13 cellular contexts compared by ENCODE assay signal in the genomic region with DNA sequence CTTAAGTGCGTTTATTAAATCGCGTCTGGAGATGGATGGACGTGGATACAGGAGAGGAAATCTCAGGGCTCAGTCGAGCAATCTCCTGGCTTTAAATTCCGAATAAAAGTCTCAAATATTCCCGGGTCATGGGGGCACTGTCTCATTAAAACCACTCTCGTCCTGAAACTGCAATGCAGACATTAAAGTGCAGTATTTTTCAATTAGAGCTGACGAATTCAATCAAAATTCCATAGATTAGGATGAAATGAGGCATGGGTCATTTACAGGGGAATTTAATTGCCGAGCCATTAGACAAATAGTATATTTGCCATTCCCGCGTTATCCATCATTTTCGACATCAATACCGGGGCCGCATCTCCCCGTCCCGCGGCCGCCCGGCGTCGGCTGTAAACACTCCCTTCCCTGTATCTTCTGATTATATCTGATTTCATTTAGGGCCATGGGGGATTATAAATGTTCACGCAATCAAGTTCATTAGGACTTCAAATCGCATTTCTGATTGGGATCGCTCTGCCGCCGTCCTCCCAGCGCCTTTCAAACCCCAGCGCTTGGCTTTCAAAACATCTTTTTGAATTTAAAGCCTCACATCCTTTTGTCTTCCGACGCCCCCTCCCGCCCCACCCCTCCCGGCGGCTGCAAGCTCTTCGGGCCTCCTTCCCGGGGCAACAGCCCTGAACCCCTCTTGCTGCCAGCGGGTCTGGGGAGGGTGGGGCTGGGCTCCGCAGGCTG. TPM values are rescaled to one million over a fixed set of nuclear protein-coding genes. Genes with fewer than 3 reads are reported as not detected.
DNase-seq lines count a peak whose midpoint lies in the region; ATAC-seq and TF ChIP-seq lines count a peak whose summit lies in the region.
"Had no signal": no experiment of that assay in that cellular context is flagged by ENCODE, and none has a peak within 500 bp of the region (broad histone marks: within the 10 kb centered on the region; RNA-seq: fewer than 3 reads in every experiment).

No MANE protein-coding gene starts in this region.

- H3K79me2 ChIP-seq in smooth muscle cell (ENCODE audit: low read depth) = no peaks in the 10 kb centered on the region

- no peak overlapping the region for H3K27ac Mint-ChIP-seq in activated naive CD8-positive, alpha-beta T cell
- no peak overlapping the region for H3K27ac Mint-ChIP-seq in activated naive CD8-positive, alpha-beta T cell treated with anti-CD3 and anti-CD28 coated beads, Interleukin-2, amount 50 U/mL, for 24 hours
- H3K27ac Mint-ChIP-seq: activated CD4-positive, alpha-beta T cell treated with anti-CD3 and anti-CD28 coated beads for 36 hours; CD8-positive, alpha-beta T cell; memory B cell had no signal

- peak overlapping the region; percentile 27 for H3K9ac ChIP-seq in smooth muscle cell (ENCODE audit: low read depth)

- H3K4me1 ChIP-seq in RWPE2 (ENCODE audit: insufficient read depth, poor library complexity, severe bottlenecking) = peaks cover 18% of the 10 kb centered on the region
- H3K4me1 ChIP-seq in smooth muscle cell (ENCODE audit: low read depth) = peaks cover 17% of the 10 kb centered on the region

- H3F3A ChIP-seq in smooth muscle cell (ENCODE audit: low read depth) = peaks cover 23% of the 10 kb centered on the region

- H3K4me2 ChIP-seq in smooth muscle cell = peak overlapping the region; percentile 90

- H3K27ac ChIP-seq in RWPE2 (ENCODE audit: poor library complexity, severe bottlenecking) (peak overlapping the region; percentile 73), smooth muscle cell (ENCODE audit: low read depth) (peak overlapping the region; percentile 46)
- H3K27ac ChIP-seq: colonic mucosa had no signal

- H2AFZ ChIP-seq in smooth muscle cell (ENCODE audit: low read depth) = peak overlapping the region; percentile 91

- H3K36me3 ChIP-seq in RWPE2 (ENCODE audit: low read depth) (no peaks in the 10 kb centered on the region), smooth muscle cell (ENCODE audit: low read depth) (no peaks in the 10 kb centered on the region)
- H3K36me3 ChIP-seq: colonic mucosa had no signal

- peaks cover 19% of the 10 kb centered on the region for H3K4me1 Mint-ChIP-seq in activated naive CD8-positive, alpha-beta T cell (ENCODE audit: low read depth)
- H3K4me1 Mint-ChIP-seq in activated naive CD8-positive, alpha-beta T cell treated with anti-CD3 and anti-CD28 coated beads, Interleukin-2, amount 50 U/mL, for 24 hours = peaks cover 9% of the 10 kb centered on the region
- H3K4me1 Mint-ChIP-seq: memory B cell had no signal

- TF ChIP-seq CTCF in RWPE2 (IDR thresholded peaks at IDR 0.05; ENCODE audit: poor library complexity, severe bottlenecking) = no peak
- no peak for TF ChIP-seq CTCF in foreskin fibroblast (IDR thresholded peaks at IDR 0.05; ENCODE audit: low read depth, low read length)
- no peak for TF ChIP-seq CTCF in smooth muscle cell (IDR thresholded peaks at IDR 0.05; ENCODE audit: borderline replicate concordance, insufficient read depth, poor library complexity, severe bottlenecking)

- no peaks in the 10 kb centered on the region for H3K9me3 Mint-ChIP-seq in activated naive CD8-positive, alpha-beta T cell (ENCODE audit: low read depth)
- no peaks in the 10 kb centered on the region for H3K9me3 Mint-ChIP-seq in activated naive CD8-positive, alpha-beta T cell treated with anti-CD3 and anti-CD28 coated beads, Interleukin-2, amount 50 U/mL, for 24 hours
- H3K9me3 Mint-ChIP-seq: CD8-positive, alpha-beta T cell; memory B cell had no signal

- peaks cover 50% of the 10 kb centered on the region for H3K27me3 Mint-ChIP-seq in activated naive CD8-positive, alpha-beta T cell
- peaks cover 78% of the 10 kb centered on the region for H3K27me3 Mint-ChIP-seq in activated naive CD8-positive, alpha-beta T cell treated with anti-CD3 and anti-CD28 coated beads, Interleukin-2, amount 50 U/mL, for 24 hours

- H3K4me3 ChIP-seq in RWPE2 (ENCODE audit: severe bottlenecking) (peak overlapping the region; percentile 22), foreskin fibroblast (ENCODE audit: low read depth in 1 of 2, low read length in 2 of 2) (peak overlapping the region; percentile 26 to 53), smooth muscle cell (peak overlapping the region; percentile 56)

- peak overlapping the region; percentile 46 for H3K4me3 Mint-ChIP-seq in activated naive CD8-positive, alpha-beta T cell
- no peak overlapping the region for H3K4me3 Mint-ChIP-seq in activated naive CD8-positive, alpha-beta T cell treated with anti-CD3 and anti-CD28 coated beads, Interleukin-2, amount 50 U/mL, for 24 hours
- H3K4me3 Mint-ChIP-seq: CD8-positive, alpha-beta T cell; memory B cell had no signal

- H3K9me3 ChIP-seq in RWPE2 (ENCODE audit: severe bottlenecking) = no peaks in the 10 kb centered on the region
- H3K9me3 ChIP-seq in smooth muscle cell (replicated peaks; ENCODE audit: low read depth) = no peaks in the 10 kb centered on the region
- H3K9me3 ChIP-seq: colonic mucosa had no signal

- WGBS in smooth muscle cell (ENCODE audit: low lambda C conversion rate) = 7% methylated on average over 30 of the region's 38 CpGs

- no peaks in the 10 kb centered on the region for H3K36me3 Mint-ChIP-seq in activated naive CD8-positive, alpha-beta T cell
- H3K36me3 Mint-ChIP-seq in activated naive CD8-positive, alpha-beta T cell treated with anti-CD3 and anti-CD28 coated beads, Interleukin-2, amount 50 U/mL, for 24 hours (ENCODE audit: low read depth) = no peaks in the 10 kb centered on the region
- H3K36me3 Mint-ChIP-seq: CD8-positive, alpha-beta T cell had no signal

- ATAC-seq in activated naive CD8-positive, alpha-beta T cell treated with anti-CD3 and anti-CD28 coated beads, Interleukin-2, amount 50 U/mL, for 24 hours = no peak
- ATAC-seq in RWPE2 (ENCODE audit: low read depth) (0 out of 3 replicates have a peak, but pooled peaks have one; percentile 3), GM21576 (IDR thresholded peaks at IDR 0.05; ENCODE audit: unreplicated experiment) (no peak)
- ATAC-seq: activated CD4-positive, alpha-beta T cell treated with anti-CD3 and anti-CD28 coated beads for 36 hours; CD8-positive, alpha-beta T cell had no signal

- no peaks in the 10 kb centered on the region for H4K20me1 ChIP-seq in smooth muscle cell (ENCODE audit: low read depth)

- peaks cover 21% of the 10 kb centered on the region for H3K27me3 ChIP-seq in RWPE2 (ENCODE audit: insufficient read depth, poor library complexity, severe bottlenecking)
- peaks cover 20% of the 10 kb centered on the region for H3K27me3 ChIP-seq in smooth muscle cell (ENCODE audit: low read depth)

- no peak for DNase-seq in activated naive CD8-positive, alpha-beta T cell treated with anti-CD3 and anti-CD28 coated beads, Interleukin-2, amount 50 U/mL, for 24 hours
- DNase-seq in RWPE2 (ENCODE audit: low spot score) (no peak), foreskin fibroblast (peak; percentile 11 to 50), smooth muscle cell (lab: John Stamatoyannopoulos, UW; ENCODE audit: unreplicated experiment) (no peak), LoVo (ENCODE audit: low spot score) (no peak), RPMI8226 (no peak)
- DNase-seq: activated CD4-positive, alpha-beta T cell treated with anti-CD3 and anti-CD28 coated beads for 36 hours; CD8-positive, alpha-beta T cell; colonic mucosa; NCI-H510A had no signal

RNA-seq across cellular contexts. Expression of a gene that starts 10.9 kb away (rescaled TPM):
- not detected in 2 replicates for total RNA-seq in smooth muscle cell
- 0.27 TPM in 1 of 2 replicates, not detected in the other for polyA plus RNA-seq in smooth muscle cell
- total RNA-seq: activated CD4-positive, alpha-beta T cell treated with anti-CD3 and anti-CD28 coated beads for 36 hours; CD8-positive, alpha-beta T cell; colonic mucosa had no signal

Comparison
In these comparisons a context has a peak if more than half of its experiments do, and no peak if none do; other contexts are left out.
1. DNase-seq: peak in foreskin fibroblast (2 of 2); none in activated naive CD8-positive, alpha-beta T cell treated with anti-CD3 and anti-CD28 coated beads, Interleukin-2, amount 50 U/mL, for 24 hours (single experiment), RWPE2 (single experiment), smooth muscle cell (single experiment), LoVo (single experiment) and RPMI8226 (single experiment).
2. Peak in every context shown above with its lines, with median percentiles within 50 percentile points of each other: H3K4me3 ChIP-seq.